17 cellular contexts compared by ENCODE assay signal in genomic region chr7:113405296-113406056, GRCh38.
DNase-seq lines count a peak whose midpoint lies in the region; ATAC-seq, FAIRE-seq and TF ChIP-seq lines count a peak whose summit lies in the region.
"Had no signal": no experiment of that assay in that cellular context is flagged by ENCODE, and none has a peak within 500 bp of the region (broad histone marks: within the 10 kb centered on the region; RNA-seq: fewer than 3 reads in every experiment).

No MANE protein-coding gene starts in this region.

- POLR2A ChIA-PET in H1 (lab: Charles Lee; ENCODE audit: partially characterized antibody): no interaction called here

- H3K23me2 ChIP-seq in H9 (ENCODE audit: insufficient read length, low read depth, low read length, poor library complexity, severe bottlenecking): no peaks in the 10 kb centered on the region
- no peaks in the 10 kb centered on the region for H3K23me2 ChIP-seq in H1 (ENCODE audit: low read depth, low read length)

- TF ChIP-seq RAD21 in H1 (IDR thresholded peaks at IDR 0.05 in 1 of 2, conservative IDR thresholded peaks at IDR 0.05 in 1 of 2; ENCODE audit: low read depth in 2 of 2, low read length in 2 of 2): no peak

- H3K27ac ChIP-seq in H9 (ENCODE audit: insufficient read length, low read depth, low read length): no peak overlapping the region
- no peak overlapping the region for H3K27ac ChIP-seq in H1 (ENCODE audit: low read depth, low read length)
- H3K27ac ChIP-seq: BLaER1 treated with 17β-estradiol and CSF1 and Interleukin-3, amounts not matched to agents 10 nM and 100 nM had no signal

- no peaks in the 10 kb centered on the region for H3K4me1 ChIP-seq in H9 (ENCODE audit: insufficient read depth, low read length)
- H3K4me1 ChIP-seq in H1 (replicated peaks in 1 of 4; ENCODE audit: control insufficient read depth in 3 of 4, insufficient read depth in 4 of 4, low read length in 3 of 4): no peaks in the 10 kb centered on the region
- H3K4me1 ChIP-seq: BLaER1 treated with 17β-estradiol and CSF1 and Interleukin-3, amounts not matched to agents 10 nM and 100 nM had no signal

- H4K5ac ChIP-seq in H9 (ENCODE audit: insufficient read length, low read depth, low read length) (no peak overlapping the region), H1 (ENCODE audit: insufficient read length, low read depth, low read length) (no peak overlapping the region)

- TF ChIP-seq POLR2A in H1 (IDR thresholded peaks at IDR 0.05; ENCODE audit: control extremely low read depth in 1 of 2, low read depth in 2 of 2, low read length in 2 of 2): no peak

- no peak overlapping the region for H3K18ac ChIP-seq in H9 (ENCODE audit: insufficient read length, low read depth, low read length)
- H3K18ac ChIP-seq in H1 (ENCODE audit: extremely low read depth, low read length): no peak overlapping the region

- H3K9me3 Mint-ChIP-seq in H9 (no peaks in the 10 kb centered on the region), progenitor cell of endocrine pancreas (ENCODE audit: low read depth) (no peaks in the 10 kb centered on the region)
- H3K9me3 Mint-ChIP-seq in activated T-cell treated with anti-CD3 and anti-CD28 coated beads, Interleukin-2, amount 50 U/mL, for 4 hours: no peaks in the 10 kb centered on the region

- no peak for FAIRE-seq in H1 (lab: Jason Lieb, UNC)
- FAIRE-seq: GM19239, HepG2, HTR-8/SVneo had no signal

- H3K23ac ChIP-seq in H9 (ENCODE audit: insufficient read length, low read depth, low read length): no peak overlapping the region
- H3K23ac ChIP-seq in H1 (ENCODE audit: insufficient read length): no peak overlapping the region

- H2BK12ac ChIP-seq in H9 (ENCODE audit: insufficient read length, low read depth, low read length) (no peak overlapping the region), H1 (ENCODE audit: low read depth, low read length) (no peak overlapping the region)

- peak; percentile 43; the same call in 2 of the 3 replicates for TF ChIP-seq CTCF in H9 (conservative IDR thresholded peaks at IDR 0.05)
- peak in 2 of 3 experiments; percentile 6 to 26; a peak in 2 of 4 replicates for TF ChIP-seq CTCF in H1 (IDR thresholded peaks at IDR 0.05; ENCODE audit: control extremely low read depth in 1 of 3, insufficient read depth in 1 of 3, low read depth in 1 of 3, low read length in 3 of 3)
- TF ChIP-seq CTCF in progenitor cell of endocrine pancreas (IDR thresholded peaks at IDR 0.05; ENCODE audit: unreplicated experiment): peak; percentile 17

- H2AK5ac ChIP-seq in H9 (ENCODE audit: insufficient read length, low read length) (no peak overlapping the region), H1 (ENCODE audit: low read depth, low read length) (no peak overlapping the region)

- no peak overlapping the region for H2BK20ac ChIP-seq in H9 (ENCODE audit: low read depth, low read length, poor library complexity, severe bottlenecking)
- no peak overlapping the region for H2BK20ac ChIP-seq in H1 (ENCODE audit: low read length)

- H3K36me3 Mint-ChIP-seq in H9 (ENCODE audit: insufficient read depth in 1 of 3, low read depth in 3 of 3) (no peaks in the 10 kb centered on the region), progenitor cell of endocrine pancreas (ENCODE audit: insufficient read depth) (no peaks in the 10 kb centered on the region)
- H3K36me3 Mint-ChIP-seq in activated T-cell treated with anti-CD3 and anti-CD28 coated beads, Interleukin-2, amount 50 U/mL, for 4 hours (ENCODE audit: insufficient read depth): no peaks in the 10 kb centered on the region
- H3K36me3 Mint-ChIP-seq: CD4-positive, CD25-positive, alpha-beta regulatory T cell had no signal

- no peaks in the 10 kb centered on the region for H3K79me1 ChIP-seq in H9 (ENCODE audit: insufficient read depth, low read depth, low read length, poor library complexity, severe bottlenecking)
- no peaks in the 10 kb centered on the region for H3K79me1 ChIP-seq in H1 (ENCODE audit: low read depth, low read length)

- H2BK5ac ChIP-seq in H9 (ENCODE audit: insufficient read length, low read length): no peak overlapping the region
- H2BK5ac ChIP-seq in H1 (ENCODE audit: low read depth, low read length): no peak overlapping the region

- H3K4me3 ChIP-seq in H1 (ENCODE audit: extremely low read depth in 1 of 4, insufficient read depth in 2 of 4, low read depth in 3 of 4, low read length in 4 of 4): no peak overlapping the region
- H3K4me3 ChIP-seq: BLaER1 treated with 17β-estradiol and CSF1 and Interleukin-3, amounts not matched to agents 10 nM and 100 nM had no signal

- H3K9ac ChIP-seq in H9 (ENCODE audit: extremely low read depth, insufficient read length, low read length) (no peak overlapping the region), H1 (replicated peaks in 1 of 4; ENCODE audit: extremely low read depth in 1 of 4, low read depth in 3 of 4, low read length in 3 of 4) (no peak overlapping the region)
- H3K9ac ChIP-seq: BLaER1 treated with 17β-estradiol and CSF1 and Interleukin-3, amounts not matched to agents 10 nM and 100 nM had no signal

- H3T11ph ChIP-seq in H9 (ENCODE audit: low read length): no peak overlapping the region

- no peak overlapping the region for H2BK15ac ChIP-seq in H9 (ENCODE audit: low read depth, low read length)
- no peak overlapping the region for H2BK15ac ChIP-seq in H1 (ENCODE audit: low read length)

- H3K4ac ChIP-seq in H9 (ENCODE audit: low read depth, low read length) (no peak overlapping the region), H1 (replicated peaks; ENCODE audit: insufficient read length, low read depth, low read length) (no peak overlapping the region)

- no peaks in the 10 kb centered on the region; a peak in 1 of 4 replicates for H3K4me1 Mint-ChIP-seq in H9
- no peaks in the 10 kb centered on the region for H3K4me1 Mint-ChIP-seq in progenitor cell of endocrine pancreas (ENCODE audit: low read depth)
- no peaks in the 10 kb centered on the region for H3K4me1 Mint-ChIP-seq in activated T-cell treated with anti-CD3 and anti-CD28 coated beads, Interleukin-2, amount 50 U/mL, for 4 hours (ENCODE audit: low read depth)
- H3K4me1 Mint-ChIP-seq: CD4-positive, CD25-positive, alpha-beta regulatory T cell had no signal

- H2BK120ac ChIP-seq in H9 (ENCODE audit: low read depth, low read length, poor library complexity, severe bottlenecking): no peak overlapping the region
- no peak overlapping the region for H2BK120ac ChIP-seq in H1 (replicated peaks; ENCODE audit: low read depth, low read length)

- TF ChIP-seq EP300 in H1 (IDR thresholded peaks at IDR 0.05; ENCODE audit: borderline replicate concordance in 1 of 2, low read depth in 2 of 2, low read length in 2 of 2): no peak

- H3K56ac ChIP-seq in H9 (ENCODE audit: insufficient read length, low read depth, low read length) (no peak overlapping the region), H1 (replicated peaks; ENCODE audit: insufficient read length, low read depth, low read length) (no peak overlapping the region)

- H3K14ac ChIP-seq in H9 (ENCODE audit: insufficient read depth, low read length) (no peak overlapping the region), H1 (ENCODE audit: insufficient read length) (no peak overlapping the region)

- CTCF ChIA-PET in H1 (lab: Charles Lee; ENCODE audit: partially characterized antibody): interaction anchor here (0.7 to 4.4 kb wide), 14 partner anchors 10 to 919 kb away, joined by 3 to 37 read pairs (median 4); no protein-coding TSS in a partner anchor

- ATAC-seq in GM21423 (IDR thresholded peaks at IDR 0.05; ENCODE audit: unreplicated experiment) (no peak), HG03521 (IDR thresholded peaks at IDR 0.05; ENCODE audit: unreplicated experiment) (no peak)
- ATAC-seq in activated T-cell treated with anti-CD3 and anti-CD28 coated beads, Interleukin-2, amount 50 U/mL, for 4 hours: no peak
- ATAC-seq: HepG2 had no signal

- H3K27ac Mint-ChIP-seq in H9: no peak overlapping the region
- no peak overlapping the region for H3K27ac Mint-ChIP-seq in progenitor cell of endocrine pancreas
- H3K27ac Mint-ChIP-seq: CD4-positive, CD25-positive, alpha-beta regulatory T cell had no signal

- no peaks in the 10 kb centered on the region for H3K27me3 ChIP-seq in H9 (ENCODE audit: insufficient read depth, low read length)
- H3K27me3 ChIP-seq in H1 (replicated peaks in 1 of 4; ENCODE audit: control insufficient read depth in 3 of 4, extremely low read depth in 1 of 4, insufficient read depth in 3 of 4, low read length in 3 of 4): no peaks in the 10 kb centered on the region
- H3K27me3 ChIP-seq: BLaER1 treated with 17β-estradiol and CSF1 and Interleukin-3, amounts not matched to agents 10 nM and 100 nM had no signal

- no peak overlapping the region for H3K4me3 Mint-ChIP-seq in H9
- no peak overlapping the region for H3K4me3 Mint-ChIP-seq in progenitor cell of endocrine pancreas (ENCODE audit: low read depth)
- H3K4me3 Mint-ChIP-seq in activated T-cell treated with anti-CD3 and anti-CD28 coated beads, Interleukin-2, amount 50 U/mL, for 4 hours: no peak overlapping the region
- H3K4me3 Mint-ChIP-seq: CD4-positive, CD25-positive, alpha-beta regulatory T cell had no signal

- no peak overlapping the region for H4K91ac ChIP-seq in H9 (ENCODE audit: insufficient read length, low read depth, low read length)
- no peak overlapping the region for H4K91ac ChIP-seq in H1 (replicated peaks; ENCODE audit: insufficient read length, low read length)

- H3K9me3 ChIP-seq in H9 (ENCODE audit: control insufficient read depth, low read depth, low read length): no peaks in the 10 kb centered on the region
- no peaks in the 10 kb centered on the region for H3K9me3 ChIP-seq in H1 (ENCODE audit: insufficient read depth in 2 of 2, low read depth in 1 of 2, low read length in 1 of 2)
- H3K9me3 ChIP-seq: BLaER1 treated with 17β-estradiol and CSF1 and Interleukin-3, amounts not matched to agents 10 nM and 100 nM had no signal

- no peak overlapping the region for H4K8ac ChIP-seq in H9 (replicated peaks; ENCODE audit: insufficient read length, low read depth, low read length)
- no peak overlapping the region for H4K8ac ChIP-seq in H1 (ENCODE audit: extremely low read depth, insufficient read depth, low read length)

- no peak for DNase-seq in H9
- no peak for DNase-seq in H1 (ENCODE audit: low read depth in 1 of 2, low spot score in 2 of 2)
- DNase-seq in iPS-NIHi7 (ENCODE audit: extremely low spot score): peak; percentile 11
- DNase-seq in progenitor cell of endocrine pancreas (ENCODE audit: low spot score, unreplicated experiment): no peak
- DNase-seq in inferior parietal cortex (ENCODE audit: extremely low spot score): no peak
- DNase-seq in activated T-cell treated with anti-CD3 and anti-CD28 coated beads, Interleukin-2, amount 50 U/mL, for 4 hours: no peak
- DNase-seq: ACHN; CD4-positive, CD25-positive, alpha-beta regulatory T cell; DMS53; GF-D8; H7 had no signal

- H3K4me2 ChIP-seq in H9 (ENCODE audit: insufficient read depth, insufficient read length, low read length): no peak overlapping the region
- no peak overlapping the region for H3K4me2 ChIP-seq in H1 (ENCODE audit: insufficient read depth in 1 of 2, low read depth in 2 of 2, low read length in 2 of 2)
- H3K4me2 ChIP-seq: BLaER1 treated with 17β-estradiol and CSF1 and Interleukin-3, amounts not matched to agents 10 nM and 100 nM had no signal

- H3K36me3 ChIP-seq in H1 (ENCODE audit: control insufficient read depth in 2 of 4, insufficient read depth in 4 of 4, low read length in 3 of 4): no peaks in the 10 kb centered on the region
- H3K36me3 ChIP-seq: BLaER1 treated with 17β-estradiol and CSF1 and Interleukin-3, amounts not matched to agents 10 nM and 100 nM had no signal

- H2AFZ ChIP-seq in H9 (ENCODE audit: low read length): no peak overlapping the region
- H2AFZ ChIP-seq in H1 (ENCODE audit: low read length): no peak overlapping the region

- no peaks in the 10 kb centered on the region for H4K20me1 ChIP-seq in H9 (ENCODE audit: control insufficient read depth, insufficient read depth, insufficient read length)
- no peaks in the 10 kb centered on the region for H4K20me1 ChIP-seq in H1 (replicated peaks in 1 of 2; ENCODE audit: control insufficient read depth in 1 of 2, insufficient read depth in 2 of 2, low read length in 2 of 2)
- H4K20me1 ChIP-seq: BLaER1 treated with 17β-estradiol and CSF1 and Interleukin-3, amounts not matched to agents 10 nM and 100 nM had no signal

- no peaks in the 10 kb centered on the region; the same call in 1 of the 2 replicates for H3K27me3 Mint-ChIP-seq in H9 (ENCODE audit: low read depth)
- no peaks in the 10 kb centered on the region for H3K27me3 Mint-ChIP-seq in progenitor cell of endocrine pancreas
- peaks cover 4% of the 10 kb centered on the region for H3K27me3 Mint-ChIP-seq in activated T-cell treated with anti-CD3 and anti-CD28 coated beads, Interleukin-2, amount 50 U/mL, for 4 hours (ENCODE audit: low read depth)
- H3K27me3 Mint-ChIP-seq: CD4-positive, CD25-positive, alpha-beta regulatory T cell had no signal

- WGBS in H9 (ENCODE audit: extremely low coverage, insufficient read length, low lambda C conversion rate): no CpG with 5 or more reads among the region's 4 CpGs
- 94% methylated on average over 4 of the region's 4 CpGs; no CpG with 5 or more reads in 1 of the 2 experiments for whole genome bisulfite sequencing in H1 (ENCODE audit: extremely low coverage in 1 of 2, insufficient coverage in 1 of 2, insufficient read length in 1 of 2, insufficient replicate concordance in 2 of 2, low coverage in 1 of 2, low lambda C conversion rate in 2 of 2, missing lambda C conversion rate in 1 of 2), 2 experiments

- H3K79me2 ChIP-seq in H9 (ENCODE audit: insufficient read depth, low read length) (no peaks in the 10 kb centered on the region), H1 (ENCODE audit: control insufficient read depth in 1 of 2, insufficient read depth in 2 of 2, low read length in 2 of 2) (no peaks in the 10 kb centered on the region)
